1 cellular context compared by ENCODE assay signal in the genomic region with DNA sequence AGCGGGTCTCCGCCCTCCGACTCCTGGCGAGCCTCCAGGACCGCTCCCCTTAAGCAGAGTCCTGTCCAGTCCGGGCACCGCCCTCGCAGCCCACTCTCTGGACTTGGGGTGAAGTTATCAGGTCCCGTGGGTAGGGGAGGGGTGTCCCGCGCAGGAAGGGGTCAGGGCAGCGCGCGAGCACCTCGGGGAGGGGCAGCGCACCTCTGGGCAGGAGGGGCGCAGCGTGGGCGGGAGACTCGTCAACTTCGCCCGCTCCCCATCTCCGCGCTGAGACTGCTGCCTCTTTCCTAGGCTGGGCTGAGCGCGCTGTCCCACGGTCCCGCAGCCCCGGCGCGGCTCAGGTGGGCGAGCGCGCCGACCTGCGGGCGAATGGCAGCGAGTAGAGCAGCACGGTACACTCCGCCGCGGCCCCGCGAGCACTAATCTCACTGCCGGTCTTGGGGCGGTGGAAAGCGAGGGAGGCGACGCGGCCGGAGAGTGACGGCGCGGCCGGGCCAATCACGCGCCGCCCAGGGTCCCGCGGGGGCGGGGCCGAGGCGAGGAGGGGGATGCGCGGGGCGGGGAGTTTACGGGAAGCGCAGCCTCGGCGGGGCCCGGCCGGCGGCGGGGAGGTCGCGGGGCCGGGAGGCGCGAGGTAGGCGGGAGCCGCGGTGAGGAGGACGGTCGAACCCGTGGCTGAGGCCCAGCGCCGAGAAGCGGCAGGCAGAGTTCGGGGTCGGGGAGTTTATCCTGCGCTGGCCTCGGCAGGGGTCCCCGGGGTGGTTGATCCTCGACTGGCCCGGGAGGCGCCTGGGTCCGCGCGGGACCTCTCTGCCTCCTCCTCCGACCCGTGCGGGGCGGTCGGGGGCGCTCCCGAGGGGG.
A peak's percentile ranks its signal among the peaks of the same experiment; 100 is the strongest.
TF ChIP-seq lines count a peak whose summit lies in the region.

Gene MAN1A1, minus strand, starts transcription at position 421 of the 861 bp plus-strand sequence. CDS start 696 bp downstream, outside the sequence.

TF ChIP-seq in HepG2, 621 proteins besides CTCF, POLR2A, EP300 and RAD21 (continued from another document and continues in another):
- TF ChIP-seq CEBPB (IDR thresholded peaks at IDR 0.05; ENCODE audit: borderline replicate concordance, low read depth, low read length) (no peak), GTF2F1 (IDR thresholded peaks at IDR 0.05; ENCODE audit: low read length) (0 out of 2 replicates have a peak, but pooled peaks have one; percentile 51), DR1 (CRISPR knock-in tag; IDR thresholded peaks at IDR 0.05) (peak; percentile 85), ARHGAP35 (CRISPR knock-in tag; IDR thresholded peaks at IDR 0.05; ENCODE audit: borderline replicate concordance) (peak; percentile 94), MATR3 (CRISPR knock-in tag; IDR thresholded peaks at IDR 0.05) (no peak), TBP (CRISPR knock-in tag; IDR thresholded peaks at IDR 0.05) (no peak), ZIK1 (CRISPR knock-in tag; IDR thresholded peaks at IDR 0.05; ENCODE audit: borderline replicate concordance, low read depth) (peak; percentile 96), ZNF382 (CRISPR knock-in tag; IDR thresholded peaks at IDR 0.05; ENCODE audit: borderline replicate concordance) (no peak), U2AF1 (optimal IDR thresholded peaks at IDR 0.05; ENCODE audit: low read depth, low read length) (peak; percentile 93), GPBP1L1 (CRISPR knock-in tag; IDR thresholded peaks at IDR 0.05) (no peak), MTF1 (CRISPR knock-in tag; IDR thresholded peaks at IDR 0.05) (no peak; the same call in 1 of the 2 replicates), SRSF9 (IDR thresholded peaks at IDR 0.05; ENCODE audit: borderline replicate concordance, insufficient read depth, low read depth, low read length, poor library complexity, severe bottlenecking) (no peak), SATB2 (CRISPR knock-in tag; IDR thresholded peaks at IDR 0.05) (peak; percentile 69; the same call in 1 of the 2 replicates), ZNF260 (CRISPR knock-in tag; IDR thresholded peaks at IDR 0.05; ENCODE audit: borderline replicate concordance, low read depth) (no peak), SCMH1 (CRISPR knock-in tag; IDR thresholded peaks at IDR 0.05; ENCODE audit: borderline replicate concordance) (no peak), SP2 (CRISPR knock-in tag; IDR thresholded peaks at IDR 0.05) (peak; percentile 92), ZNF331 (CRISPR knock-in tag; IDR thresholded peaks at IDR 0.05) (peak; percentile 93), ZNF343 (CRISPR knock-in tag; IDR thresholded peaks at IDR 0.05) (no peak; the same call in 1 of the 2 replicates), ZSCAN29 (CRISPR knock-in tag; conservative IDR thresholded peaks at IDR 0.05) (peak; percentile 27; the same call in 1 of the 2 replicates), ZNF574 (CRISPR knock-in tag; IDR thresholded peaks at IDR 0.05) (peak; percentile 84), GMEB2 (CRISPR knock-in tag; IDR thresholded peaks at IDR 0.05; ENCODE audit: low read depth) (peak; percentile 58; the same call in 1 of the 2 replicates), ZFP41 (CRISPR knock-in tag; IDR thresholded peaks at IDR 0.05; ENCODE audit: borderline replicate concordance) (no peak), NFYC (CRISPR knock-in tag; IDR thresholded peaks at IDR 0.05) (peak; percentile 88), ZNF83 (CRISPR knock-in tag; IDR thresholded peaks at IDR 0.05; ENCODE audit: borderline replicate concordance) (peak; percentile 28; the same call in 1 of the 2 replicates), ZNF766 (CRISPR knock-in tag; IDR thresholded peaks at IDR 0.05; ENCODE audit: borderline replicate concordance) (peak; percentile 54; the same call in 1 of the 2 replicates), XRCC5 (optimal IDR thresholded peaks at IDR 0.05; ENCODE audit: low read length) (no peak), ZNF713 (CRISPR knock-in tag; IDR thresholded peaks at IDR 0.05) (no peak; the same call in 1 of the 2 replicates), NFE2 (CRISPR knock-in tag; IDR thresholded peaks at IDR 0.05) (no peak), RCOR2 (CRISPR knock-in tag; IDR thresholded peaks at IDR 0.05) (0 out of 2 replicates have a peak, but pooled peaks have one; percentile 39), ZNF484 (CRISPR knock-in tag; IDR thresholded peaks at IDR 0.05; ENCODE audit: borderline replicate concordance, low read depth) (no peak), STAG1 (CRISPR knock-in tag; IDR thresholded peaks at IDR 0.05) (peak; percentile 38), SIX1 (CRISPR knock-in tag; IDR thresholded peaks at IDR 0.05; ENCODE audit: borderline replicate concordance) (peak; percentile 41; the same call in 1 of the 2 replicates), ELF1 (CRISPR knock-in tag; IDR thresholded peaks at IDR 0.05) (peak; percentile 43; the same call in 1 of the 2 replicates), ZNF10 (CRISPR knock-in tag; IDR thresholded peaks at IDR 0.05; ENCODE audit: borderline replicate concordance, low read depth) (no peak), NPAS2 (CRISPR knock-in tag; IDR thresholded peaks at IDR 0.05; ENCODE audit: borderline replicate concordance) (no peak), PAF1 (CRISPR knock-in tag; IDR thresholded peaks at IDR 0.05) (peak; percentile 66; the same call in 1 of the 2 replicates), ZNF276 (CRISPR knock-in tag; IDR thresholded peaks at IDR 0.05; ENCODE audit: low read depth) (peak; percentile 47; the same call in 1 of the 2 replicates), DNMT3B (CRISPR knock-in tag; conservative IDR thresholded peaks at IDR 0.05) (no peak; the same call in 1 of the 2 replicates), THYN1 (CRISPR knock-in tag; IDR thresholded peaks at IDR 0.05; ENCODE audit: borderline replicate concordance, low read depth) (no peak), TRIM24 (CRISPR knock-in tag; IDR thresholded peaks at IDR 0.05) (no peak), ZNF510 (CRISPR knock-in tag; IDR thresholded peaks at IDR 0.05; ENCODE audit: low read depth) (no peak), HDAC2 (CRISPR knock-in tag; IDR thresholded peaks at IDR 0.05) (peak; percentile 89), ZNF75D (CRISPR knock-in tag; IDR thresholded peaks at IDR 0.05; ENCODE audit: borderline replicate concordance) (no peak), NR3C1 (CRISPR knock-in tag; IDR thresholded peaks at IDR 0.05) (no peak), ZBTB37 (CRISPR knock-in tag; IDR thresholded peaks at IDR 0.05) (no peak), SAP130 (CRISPR knock-in tag; IDR thresholded peaks at IDR 0.05; ENCODE audit: low read depth) (peak; percentile 97), SKI (IDR thresholded peaks at IDR 0.05; ENCODE audit: partially characterized antibody) (no peak)
- TF ChIP-seq, protein P1, sequence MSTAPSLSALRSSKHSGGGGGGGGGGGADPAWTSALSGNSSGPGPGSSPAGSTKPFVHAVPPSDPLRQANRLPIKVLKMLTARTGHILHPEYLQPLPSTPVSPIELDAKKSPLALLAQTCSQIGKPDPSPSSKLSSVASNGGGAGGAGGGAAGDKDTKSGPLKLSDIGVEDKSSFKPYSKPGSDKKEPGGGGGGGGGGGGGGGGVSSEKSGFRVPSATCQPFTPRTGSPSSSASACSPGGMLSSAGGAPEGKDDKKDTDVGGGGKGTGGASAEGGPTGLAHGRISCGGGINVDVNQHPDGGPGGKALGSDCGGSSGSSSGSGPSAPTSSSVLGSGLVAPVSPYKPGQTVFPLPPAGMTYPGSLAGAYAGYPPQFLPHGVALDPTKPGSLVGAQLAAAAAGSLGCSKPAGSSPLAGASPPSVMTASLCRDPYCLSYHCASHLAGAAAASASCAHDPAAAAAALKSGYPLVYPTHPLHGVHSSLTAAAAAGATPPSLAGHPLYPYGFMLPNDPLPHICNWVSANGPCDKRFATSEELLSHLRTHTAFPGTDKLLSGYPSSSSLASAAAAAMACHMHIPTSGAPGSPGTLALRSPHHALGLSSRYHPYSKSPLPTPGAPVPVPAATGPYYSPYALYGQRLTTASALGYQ (CRISPR knock-in tag; IDR thresholded peaks at IDR 0.05): peak; percentile 69
